Comparison of ENCODE assay signal across 12 cellular contexts in the genomic region with DNA sequence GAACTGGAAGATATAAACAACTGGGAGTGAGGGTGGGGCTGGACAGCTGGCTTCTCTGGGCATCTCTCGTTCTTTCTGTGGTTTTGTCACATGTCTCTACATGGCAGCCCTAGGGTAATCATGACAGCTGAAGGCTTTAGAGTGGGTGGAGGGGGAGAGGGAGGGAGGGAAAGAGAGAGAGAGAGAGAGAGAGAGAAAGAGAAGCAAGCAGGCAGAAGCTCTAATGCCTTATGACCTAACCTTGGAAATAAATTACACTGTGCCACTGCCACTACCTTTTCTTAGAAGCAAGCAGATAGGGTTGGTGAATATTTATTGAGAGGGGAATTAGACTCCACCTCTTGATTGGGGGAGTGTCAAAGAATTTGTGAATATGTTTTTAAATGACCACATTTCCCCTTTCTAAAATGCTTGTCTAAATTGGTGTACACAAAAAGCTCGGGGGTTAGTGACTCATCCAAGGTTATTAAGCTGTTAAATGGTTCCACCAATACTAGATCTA. TPM values are rescaled to one million over a fixed set of nuclear protein-coding genes. Genes with fewer than 3 reads are reported as not detected.
A peak's percentile ranks its signal among the peaks of the same experiment; 100 is the strongest.
DNase-seq lines count a peak whose midpoint lies in the region; TF ChIP-seq lines count a peak whose summit lies in the region.
"Had no signal": no experiment of that assay in that cellular context is flagged by ENCODE, and none has a peak within 500 bp of the region (broad histone marks: within the 10 kb centered on the region; RNA-seq: fewer than 3 reads in every experiment).

No MANE protein-coding gene starts in this region.

- H3K9ac ChIP-seq in skeletal muscle tissue (ENCODE audit: low read depth in 1 of 3, low read length in 3 of 3): no peak overlapping the region
- H3K9ac ChIP-seq: SK-N-SH had no signal

- H3K27me3 Mint-ChIP-seq in brain: peaks cover 10% of the 10 kb centered on the region
- peaks cover 52% of the 10 kb centered on the region for H3K27me3 Mint-ChIP-seq in T-helper 2 cell treated with Interferon-gamma antibody and Interleukin-4, amounts not matched to agents 5 μg/mL and 100 μg/mL, for 36 hours (ENCODE audit: low read depth)

- no peak overlapping the region for H3K4me3 ChIP-seq in skeletal muscle tissue (ENCODE audit: low read length in 3 of 3)

- peaks cover 8 to 13% (median 9%) of the 10 kb centered on the region in 3 donors for H3K4me1 ChIP-seq in skeletal muscle tissue (ENCODE audit: control insufficient read depth in 3 of 3, insufficient read depth in 3 of 3, low read length in 3 of 3)

- H3K9me3 ChIP-seq in skeletal muscle tissue (ENCODE audit: control insufficient read depth in 3 of 3, low read length in 3 of 3): no peaks in the 10 kb centered on the region
- H3K9me3 ChIP-seq: SK-N-SH had no signal

- no peaks in the 10 kb centered on the region for H3K9me3 Mint-ChIP-seq in brain
- no peaks in the 10 kb centered on the region for H3K9me3 Mint-ChIP-seq in T-helper 2 cell treated with Interferon-gamma antibody and Interleukin-4, amounts not matched to agents 5 μg/mL and 100 μg/mL, for 36 hours

- peak overlapping the region in 3 of 5 experiments; percentile 67 to 94 (median 92) for H3K27ac Mint-ChIP-seq in brain
- H3K27ac Mint-ChIP-seq in T-helper 2 cell treated with Interferon-gamma antibody and Interleukin-4, amounts not matched to agents 5 μg/mL and 100 μg/mL, for 36 hours: no peak overlapping the region

- no peaks in the 10 kb centered on the region for H3K36me3 ChIP-seq in skeletal muscle tissue (ENCODE audit: control insufficient read depth in 3 of 3, insufficient read depth in 3 of 3, low read length in 3 of 3)

- H3K4me3 Mint-ChIP-seq in brain: peak overlapping the region in 3 of 5 experiments; percentile 58 to 86 (median 59)
- H3K4me3 Mint-ChIP-seq in T-helper 2 cell treated with Interferon-gamma antibody and Interleukin-4, amounts not matched to agents 5 μg/mL and 100 μg/mL, for 36 hours: no peak overlapping the region

- peaks cover 0 to 3% (median 0%) of the 10 kb centered on the region in 3 donors for H3K27me3 ChIP-seq in skeletal muscle tissue (ENCODE audit: control insufficient read depth in 3 of 3, insufficient read depth in 3 of 3, low read length in 3 of 3)

- H3K4me1 Mint-ChIP-seq in brain: peaks cover 67% of the 10 kb centered on the region
- peaks cover 13% of the 10 kb centered on the region for H3K4me1 Mint-ChIP-seq in T-helper 2 cell treated with Interferon-gamma antibody and Interleukin-4, amounts not matched to agents 5 μg/mL and 100 μg/mL, for 36 hours (ENCODE audit: low read depth)

- H3K27ac ChIP-seq in skeletal muscle tissue (ENCODE audit: low read depth, low read length): peak overlapping the region; percentile 55

- no peak for TF ChIP-seq CTCF in brain (conservative IDR thresholded peaks at IDR 0.05)

- H3K36me3 Mint-ChIP-seq in brain: peaks cover 5% of the 10 kb centered on the region
- H3K36me3 Mint-ChIP-seq in T-helper 2 cell treated with Interferon-gamma antibody and Interleukin-4, amounts not matched to agents 5 μg/mL and 100 μg/mL, for 36 hours (ENCODE audit: low read depth): no peaks in the 10 kb centered on the region

- peak; percentile 82 for DNase-seq in NCI-H2171 treated with DMSO at 0.1 percent for 48 hours (lab: John Stamatoyannopoulos, UW)
- no peak for DNase-seq in NCI-H2171 (lab: John Stamatoyannopoulos, UW)
- peak; percentile 93 for DNase-seq in M059J (ENCODE audit: low read depth)
- DNase-seq in cerebellum (ENCODE audit: low spot score): no peak
- no peak for DNase-seq in activated T-cell treated with anti-CD3 and anti-CD28 coated beads, Interleukin-2, amount 50 U/mL, for 1 hour
- DNase-seq in T-helper 2 cell treated with Interferon-gamma antibody and Interleukin-4, amounts not matched to agents 5 μg/mL and 100 μg/mL, for 36 hours (ENCODE audit: low spot score): no peak
- DNase-seq: ACHN; NCI-H1694 treated with DMSO at 0.1 percent for 48 hours; SK-N-SH; stimulated activated naive CD4-positive, alpha-beta T cell treated with Interleukin-2 at 50 U/mL for 16 hours had no signal

RNA-seq across cellular contexts. Expression of a gene that starts 2.6 kb away (rescaled TPM):
- total RNA-seq in M059J (2014; rRNA removed; shearing (Covaris generic)): 21.7 and 40.0 TPM in 2 replicates
- polyA plus RNA-seq in brain (ENCODE audit: insufficient read depth, low read depth, low replicate concordance): 2.8 TPM
- 18.8 TPM for total RNA-seq in skeletal muscle tissue
- total RNA-seq in cerebellum: 71.8 TPM

Comparison
In these comparisons a context has a peak if more than half of its experiments do, and no peak if none do; other contexts are left out.
1. DNase-seq: peak in NCI-H2171 treated with DMSO at 0.1 percent for 48 hours (single experiment) and M059J (single experiment); none in NCI-H2171 (single experiment), cerebellum (single experiment), activated T-cell treated with anti-CD3 and anti-CD28 coated beads, Interleukin-2, amount 50 U/mL, for 1 hour (single experiment) and T-helper 2 cell treated with Interferon-gamma antibody and Interleukin-4, amounts not matched to agents 5 μg/mL and 100 μg/mL, for 36 hours (single experiment).